11 cellular contexts compared by ENCODE assay signal in the genomic region with DNA sequence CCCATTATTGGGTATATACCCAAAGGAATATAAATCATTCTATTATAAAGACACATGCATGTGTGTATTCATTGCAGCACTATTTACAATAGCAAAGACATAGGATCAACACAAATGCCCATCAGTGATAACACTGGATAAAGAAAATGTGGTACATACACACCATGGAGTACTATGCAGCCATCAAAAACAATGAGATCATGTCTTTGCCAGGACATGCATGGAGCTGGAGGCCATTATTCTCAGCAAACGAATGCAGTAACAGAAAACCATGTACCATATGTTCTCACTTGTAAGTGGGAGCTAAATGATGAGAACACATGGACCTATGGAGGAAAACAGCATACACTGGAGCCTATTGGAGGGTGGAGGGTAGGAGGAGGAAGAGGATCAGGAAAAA.
"Had no signal": no experiment of that assay in that cellular context is flagged by ENCODE, and none has a peak within 500 bp of the region (broad histone marks: within the 10 kb centered on the region; RNA-seq: fewer than 3 reads in every experiment).

No MANE protein-coding gene starts in this region.

- H3K9me3 ChIP-seq: HAP-1 had no signal

- H3K36me3 ChIP-seq: HAP-1 had no signal

- DNase-seq: GM23248, GOT3, H7, H9, HCEC 1CT, HFFc6 had no signal

- H3K4me3 Mint-ChIP-seq: GM23338, H9, HFFc6 had no signal

- H3K27ac ChIP-seq: GM23248 had no signal

- H3K27ac Mint-ChIP-seq: GM23338, H9, HFFc6 had no signal

- ATAC-seq: GM23338, HCT116 had no signal

- H3K4me3 ChIP-seq: GM23248, GM23338, HAP-1 had no signal

- FAIRE-seq: H1, H54 had no signal
